ENCODE assay signal across 23 cellular contexts in the genomic region with DNA sequence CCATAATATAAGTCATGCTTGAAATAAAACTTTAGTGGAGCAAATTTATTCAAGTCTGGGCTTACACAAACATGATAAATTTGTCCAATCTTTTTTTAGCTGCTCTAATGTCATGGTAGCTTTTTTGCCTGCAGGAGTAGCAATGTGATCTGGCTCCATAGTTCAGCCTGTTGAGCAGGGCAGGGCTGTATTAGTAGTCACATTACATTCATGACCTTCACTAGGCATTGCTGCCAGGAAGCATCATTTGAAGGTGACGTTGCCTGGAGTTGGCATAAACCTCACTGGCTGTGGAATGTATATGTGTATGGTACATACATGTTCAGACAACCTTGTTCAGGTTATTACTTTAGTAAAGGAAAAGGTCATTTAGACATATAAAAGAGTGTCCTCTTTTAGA.
"Had no signal": no experiment of that assay in that cellular context is flagged by ENCODE, and none has a peak within 500 bp of the region (broad histone marks: within the 10 kb centered on the region; RNA-seq: fewer than 3 reads in every experiment).

No MANE protein-coding gene starts in this region.

- H3K36me3 ChIP-seq: Peyer's patch, SJCRH30 had no signal

- ATAC-seq: activated CD4-positive, CD25-positive, alpha-beta regulatory T cell treated with anti-CD3 and anti-CD28 coated beads, Interleukin-2, amount 50 U/mL, for 24 hours; activated CD8-positive, alpha-beta T cell treated with anti-CD3 and anti-CD28 coated beads for 36 hours; activated T-cell treated with anti-CD3 and anti-CD28 coated beads, Interleukin-2, amount 50 U/mL, for 72 hours; body of pancreas; K562 had no signal

- H3K4me3 ChIP-seq: body of pancreas, K562, Peyer's patch, SJCRH30 had no signal

- H3K9me3 ChIP-seq: body of pancreas, Peyer's patch, SJCRH30 had no signal

- H3K27ac ChIP-seq: body of pancreas, Peyer's patch, RWPE1, SJCRH30 had no signal

- FAIRE-seq: K562 had no signal

- DNase-seq: activated CD4-positive, alpha-beta T cell treated with anti-CD3 and anti-CD28 coated beads for 4 hours; activated CD8-positive, alpha-beta memory T cell treated with anti-CD3 and anti-CD28 coated beads, Interleukin-2, amount 50 U/mL, for 4 hours; activated CD8-positive, alpha-beta T cell treated with anti-CD3 and anti-CD28 coated beads for 36 hours; activated gamma-delta T cell treated with Interleukin-2 at 50 U/mL for 16 hours; activated naive CD4-positive, alpha-beta T cell treated with anti-CD3 and anti-CD28 coated beads, Interleukin-2, amount 10 ng/mL, durations not matched to agents 7 days and 5 days; activated naive CD8-positive, alpha-beta T cell treated with anti-CD3 and anti-CD28 coated beads, Interleukin-2, amount 10 ng/mL, durations not matched to agents 7 days and 5 days; activated T-cell treated with anti-CD3 and anti-CD28 coated beads, Interleukin-2, amount 50 U/mL, for 72 hours; aorta; body of pancreas; Karpas-422; MM.1S; NCI-H1105; NCI-H146; NCI-H1930; NCI-H2171; NCI-H226; NCI-H69; Peyer's patch; Right ventricle myocardium superior; SJCRH30 had no signal

- H3K27me3 ChIP-seq: body of pancreas, Peyer's patch, SJCRH30 had no signal

- H3K4me1 ChIP-seq: body of pancreas, Peyer's patch, SJCRH30 had no signal
